ENCODE assay signal across 8 cellular contexts in the genomic region with DNA sequence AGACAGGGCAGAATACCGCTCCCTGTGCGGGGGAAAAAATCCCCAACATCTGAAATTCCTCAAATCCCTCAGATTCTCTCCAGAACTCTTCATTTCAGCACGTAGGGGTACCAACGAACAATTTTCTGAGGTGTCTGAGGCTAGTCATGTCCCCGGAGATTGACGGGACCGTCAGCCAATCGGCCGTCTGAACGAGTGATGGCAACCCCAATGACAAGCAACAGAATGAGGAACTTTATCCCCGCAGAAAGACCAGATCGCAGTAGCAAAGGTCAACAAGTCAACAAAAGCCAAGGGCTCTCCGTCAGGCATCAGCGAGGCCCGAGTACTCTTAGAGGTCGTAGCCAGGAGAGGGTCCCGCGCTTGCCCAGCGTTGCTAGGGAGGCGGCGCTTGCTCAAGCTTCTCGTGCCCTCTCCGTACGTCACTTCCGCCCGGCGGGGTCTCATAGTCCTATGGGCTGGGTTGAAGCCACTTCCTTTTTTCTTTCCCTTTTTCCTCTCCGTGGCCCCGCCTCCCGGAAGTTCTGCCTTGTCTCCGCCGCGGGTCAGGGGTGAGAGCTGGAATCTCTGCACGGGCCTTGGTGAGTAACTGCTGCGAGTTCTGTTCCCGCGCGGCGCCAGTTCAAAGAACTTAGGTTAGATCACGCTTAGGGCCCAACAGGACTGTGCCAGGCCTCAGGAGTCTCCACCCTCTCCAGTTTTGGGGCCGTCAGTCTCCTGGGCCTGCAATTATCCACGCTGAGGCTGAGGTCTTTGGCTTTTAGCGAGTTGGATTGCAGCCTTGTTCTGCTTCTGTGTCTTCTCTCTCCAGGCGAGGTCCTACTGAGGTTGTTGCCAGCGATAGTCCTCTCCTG. TPM values are rescaled to one million over a fixed set of nuclear protein-coding genes. Genes with fewer than 3 reads are reported as not detected.
A peak's percentile ranks its signal among the peaks of the same experiment; 100 is the strongest.
DNase-seq lines count a peak whose midpoint lies in the region; ATAC-seq and TF ChIP-seq lines count a peak whose summit lies in the region.

Gene RNF20, plus strand, starts transcription at position 520 of the 854 bp plus-strand sequence. CDS start 1,571 bp downstream, outside the sequence.

- no peaks in the 10 kb centered on the region for H3K27me3 ChIP-seq in left ventricle myocardium inferior (ENCODE audit: low read depth)

- no peak for TF ChIP-seq CTCF in left ventricle myocardium inferior (IDR thresholded peaks at IDR 0.05; ENCODE audit: borderline replicate concordance)
- no peak for TF ChIP-seq CTCF in progenitor cell of endocrine pancreas (IDR thresholded peaks at IDR 0.05; ENCODE audit: unreplicated experiment)

- H3K36me3 Mint-ChIP-seq in T-helper 17 cell (ENCODE audit: low read depth) (peaks cover 9% of the 10 kb centered on the region), progenitor cell of endocrine pancreas (ENCODE audit: insufficient read depth) (peaks cover 6% of the 10 kb centered on the region)

- peak; percentile 68 for TF ChIP-seq POLR2A in GM15510 (IDR thresholded peaks at IDR 0.05; ENCODE audit: borderline replicate concordance, extremely low read depth, insufficient read length)

- peak within 1 kb of the TSS; percentile 97 for H3K27ac Mint-ChIP-seq in T-helper 17 cell
- H3K27ac Mint-ChIP-seq in progenitor cell of endocrine pancreas, result peak within 1 kb of the TSS; percentile 98

- H3K27ac ChIP-seq in left ventricle myocardium inferior (replicated peaks), result peak within 1 kb of the TSS; percentile 91

- H3K9me3 ChIP-seq in T-helper 17 cell (ENCODE audit: control insufficient read depth, low read length, poor library complexity, severe bottlenecking) (no peaks in the 10 kb centered on the region), left ventricle myocardium inferior (replicated peaks) (no peaks in the 10 kb centered on the region)

- intact Hi-C loops in left ventricle myocardium inferior (cut with micrococcal nuclease), result loop anchor here (5.0 to 10.0 kb wide), 2 partner anchors 76 to 129 kb away; no protein-coding TSS in a partner anchor

- peaks cover 24% of the 10 kb centered on the region for H3K36me3 ChIP-seq in left ventricle myocardium inferior

- DNase-seq in NCI-H1694 treated with DMSO at 0.1 percent for 48 hours (lab: John Stamatoyannopoulos, UW), result peak; percentile 96
- peak; percentile 95 to 98 (median 97) for DNase-seq in T-helper 17 cell
- peak; percentile 79 to 100 (median 99) for DNase-seq in amygdala (lab: John Stamatoyannopoulos, UW)
- peak; percentile 100 for DNase-seq in left ventricle myocardium inferior
- peak; percentile 96 for DNase-seq in progenitor cell of endocrine pancreas (ENCODE audit: low spot score, unreplicated experiment)
- DNase-seq in ureter (ENCODE audit: low spot score), result peak; percentile 100

- no peaks in the 10 kb centered on the region for H3K9me3 Mint-ChIP-seq in progenitor cell of endocrine pancreas (ENCODE audit: low read depth)

- H3K4me3 ChIP-seq in left ventricle myocardium inferior, result peak within 1 kb of the TSS; percentile 82

- H3K4me3 Mint-ChIP-seq in T-helper 17 cell (peak within 1 kb of the TSS; percentile 95), progenitor cell of endocrine pancreas (ENCODE audit: low read depth) (peak within 1 kb of the TSS; percentile 96)

- peaks cover 18% of the 10 kb centered on the region for H3K4me1 Mint-ChIP-seq in T-helper 17 cell
- peaks cover 10% of the 10 kb centered on the region for H3K4me1 Mint-ChIP-seq in progenitor cell of endocrine pancreas (ENCODE audit: low read depth)

- peak; percentile 96 for ATAC-seq in HG02885 (IDR thresholded peaks at IDR 0.05; ENCODE audit: poor library complexity, unreplicated experiment)
- peak; percentile 94 for ATAC-seq in T-helper 17 cell

- peaks cover 53% of the 10 kb centered on the region for H3K4me1 ChIP-seq in left ventricle myocardium inferior

- H3K27me3 Mint-ChIP-seq in T-helper 17 cell, result peaks cover 11% of the 10 kb centered on the region
- H3K27me3 Mint-ChIP-seq in progenitor cell of endocrine pancreas, result no peaks in the 10 kb centered on the region

RNA-seq across cellular contexts. Expression of gene RNF20, which starts in this region (rescaled TPM):
- total RNA-seq in T-helper 17 cell, result 10 to 100 TPM; 29.8 to 34.9 TPM
- 55.4 TPM for total RNA-seq in left ventricle myocardium inferior
- 53.9 and 56.9 TPM in 2 replicates for total RNA-seq in progenitor cell of endocrine pancreas
- total RNA-seq in ureter, result 41.4 TPM

Comparison
In these comparisons a context has a peak if more than half of its experiments do, and no peak if none do; other contexts are left out.
1. Peak in every context shown above with its lines: DNase-seq, ATAC-seq, H3K4me3 ChIP-seq and H3K27ac ChIP-seq.